Comparison of ENCODE assay signal across 8 cellular contexts in the genomic region with DNA sequence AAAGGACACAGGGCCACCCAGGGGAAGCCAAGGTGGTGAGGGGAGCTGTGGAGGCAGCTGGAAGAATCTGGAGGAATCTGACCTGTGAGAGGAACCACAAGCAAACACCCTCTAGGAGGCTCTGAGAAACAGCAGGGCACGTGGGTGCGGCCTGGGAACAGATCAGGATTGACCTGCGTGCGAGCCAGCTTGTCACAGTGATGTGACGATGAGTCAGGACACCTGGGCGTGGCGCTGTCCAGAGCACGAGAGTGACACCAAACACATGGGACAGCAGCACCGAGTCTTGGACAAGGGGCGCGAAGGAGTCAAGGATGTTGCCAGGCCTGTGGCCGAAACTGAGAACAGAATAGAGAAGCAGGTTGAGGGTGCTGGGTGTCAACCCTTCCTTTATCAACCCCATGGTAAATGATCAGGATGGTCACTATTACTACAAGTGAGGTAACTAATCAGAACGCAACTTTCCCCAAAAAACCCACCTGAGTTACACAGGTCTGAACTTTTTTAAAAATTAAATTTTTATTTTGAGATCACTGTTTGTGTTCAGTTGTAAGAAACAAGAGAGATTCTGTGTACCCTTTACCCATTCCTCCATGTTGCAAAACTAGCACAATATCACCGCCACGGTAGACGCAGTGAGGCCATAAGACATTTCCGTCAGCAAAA. TPM values are rescaled to one million over a fixed set of nuclear protein-coding genes. Genes with fewer than 3 reads are reported as not detected.
DNase-seq lines count a peak whose midpoint lies in the region; ATAC-seq and TF ChIP-seq lines count a peak whose summit lies in the region.

No MANE protein-coding gene starts in this region.

- H3K27ac Mint-ChIP-seq in CD8-positive, alpha-beta T cell = peak overlapping the region; percentile 99
- H3K27ac Mint-ChIP-seq in chondrocyte (ENCODE audit: unreplicated experiment) = peak overlapping the region; percentile 95

- H3K27ac ChIP-seq in CD8-positive, alpha-beta T cell (ENCODE audit: low read depth, low read length) = peak overlapping the region; percentile 96
- H3K27ac ChIP-seq in Peyer's patch (peak overlapping the region; percentile 95 to 100 (median 98)), right lobe of liver (peak overlapping the region; percentile 93 to 99 (median 94)), stomach smooth muscle (ENCODE audit: low read length) (peak overlapping the region; percentile 88)

- H3K27me3 ChIP-seq in CD8-positive, alpha-beta T cell (ENCODE audit: insufficient read depth, low read length) = no peaks in the 10 kb centered on the region
- H3K27me3 ChIP-seq in Peyer's patch (no peaks in the 10 kb centered on the region), right lobe of liver (no peaks in the 10 kb centered on the region), stomach smooth muscle (ENCODE audit: control insufficient read depth in 1 of 2, insufficient read depth in 2 of 2, low read length in 2 of 2) (no peaks in the 10 kb centered on the region)

- no peaks in the 10 kb centered on the region for H3K9me3 Mint-ChIP-seq in CD8-positive, alpha-beta T cell
- H3K9me3 Mint-ChIP-seq in chondrocyte (ENCODE audit: low read depth) = no peaks in the 10 kb centered on the region

- peak overlapping the region; percentile 93 for H3K4me3 Mint-ChIP-seq in CD8-positive, alpha-beta T cell
- H3K4me3 Mint-ChIP-seq in chondrocyte (ENCODE audit: unreplicated experiment) = peak overlapping the region; percentile 84

- intact Hi-C loops in CD8-positive, alpha-beta T cell (cut with DNase I, micrococcal nuclease) = loop anchor here (1.0 to 10.0 kb wide), 13 partner anchors 60 to 623 kb away; partner anchors contain the start of genes ERCC3 (in 2 of the 2), IWS1 (in 2 of the 2), POLR2D (in 2 of the 2) and UGGT1 (in 2 of the 2)
- intact Hi-C loops in right lobe of liver (cut with DNase I) = loop anchor here in 1 of 2 donors (2.0 kb wide), 1 partner anchor 110 kb away; the partner anchor contains the start of gene WDR33

- no peaks in the 10 kb centered on the region for H3K9me3 ChIP-seq in CD8-positive, alpha-beta T cell (ENCODE audit: low read length)
- no peaks in the 10 kb centered on the region for H3K9me3 ChIP-seq in Peyer's patch
- H3K9me3 ChIP-seq in right lobe of liver = no peaks in the 10 kb centered on the region
- no peaks in the 10 kb centered on the region for H3K9me3 ChIP-seq in stomach smooth muscle (ENCODE audit: control insufficient read depth in 2 of 2, low read length in 2 of 2)

- H3K36me3 Mint-ChIP-seq in CD8-positive, alpha-beta T cell = peaks cover 30% of the 10 kb centered on the region
- H3K36me3 Mint-ChIP-seq in chondrocyte (ENCODE audit: low read depth) = peaks cover 7% of the 10 kb centered on the region

- CTCF ChIA-PET in CD8-positive, alpha-beta T cell (lab: Charles Lee) = interaction anchor here (1.8 kb wide), 2 partner anchors 50 to 174 kb away, joined by 4 to 6 read pairs; partner anchors contain the start of gene IWS1

- TF ChIP-seq CTCF in CD8-positive, alpha-beta T cell (IDR thresholded peaks at IDR 0.05) = no peak
- TF ChIP-seq CTCF in Peyer's patch (IDR thresholded peaks at IDR 0.05) (peak in 3 of 6 experiments; percentile 35 to 46 (median 46)), chondrocyte (IDR thresholded peaks at IDR 0.05) (no peak), right lobe of liver (IDR thresholded peaks at IDR 0.05) (no peak)

- H3K4me1 ChIP-seq in CD8-positive, alpha-beta T cell (ENCODE audit: insufficient read depth, low read length) = peaks cover 39% of the 10 kb centered on the region
- H3K4me1 ChIP-seq in Peyer's patch (peaks cover 0 to 22% (median 12%) of the 10 kb centered on the region in 4 donors), right lobe of liver (peaks cover 0 to 43% (median 18%) of the 10 kb centered on the region in 4 donors), stomach smooth muscle (ENCODE audit: control insufficient read depth, insufficient read depth, low read length) (peaks cover 23% of the 10 kb centered on the region)

- no peak for ATAC-seq in CD8-positive, alpha-beta T cell
- ATAC-seq in GM19035 (IDR thresholded peaks at IDR 0.05; ENCODE audit: unreplicated experiment) (peak; percentile 55), HG03108 (IDR thresholded peaks at IDR 0.05; ENCODE audit: unreplicated experiment) (peak; percentile 58), right lobe of liver (peak; percentile 46 to 70 (median 62))

- H3K4me3 ChIP-seq in CD8-positive, alpha-beta T cell (ENCODE audit: low read depth, low read length) = peak overlapping the region; percentile 98
- peak overlapping the region; percentile 73 to 99 (median 86) for H3K4me3 ChIP-seq in Peyer's patch
- peak overlapping the region; percentile 56 to 77 (median 63) for H3K4me3 ChIP-seq in right lobe of liver
- H3K4me3 ChIP-seq in stomach smooth muscle (ENCODE audit: low read length in 2 of 2) = peak overlapping the region; percentile 83 to 87

- H3K27me3 Mint-ChIP-seq in CD8-positive, alpha-beta T cell (ENCODE audit: low read depth) = no peaks in the 10 kb centered on the region
- H3K27me3 Mint-ChIP-seq in chondrocyte (ENCODE audit: low read depth) = no peaks in the 10 kb centered on the region

- TF ChIP-seq POLR2A in Peyer's patch (IDR thresholded peaks at IDR 0.05) (peak in 1 of 2 donors; percentile 36), right lobe of liver (IDR thresholded peaks at IDR 0.05) (no peak)

- DNase-seq in CD8-positive, alpha-beta T cell = peak in 1 of 7 experiments; percentile 14
- peak; percentile 85 to 96 (median 92) for DNase-seq in Peyer's patch
- DNase-seq in chondrocyte (ENCODE audit: low spot score) = no peak
- DNase-seq in right lobe of liver = peak; percentile 83 to 92 (median 91)
- no peak for DNase-seq in COLO829 (ENCODE audit: low spot score)

- H3K9ac ChIP-seq in stomach smooth muscle (ENCODE audit: low read length in 2 of 2) = peak overlapping the region; percentile 73 to 90

- H3K36me3 ChIP-seq in CD8-positive, alpha-beta T cell (ENCODE audit: insufficient read depth, low read length) = peaks cover 5% of the 10 kb centered on the region
- peaks cover 0 to 3% (median 0%) of the 10 kb centered on the region in 3 donors for H3K36me3 ChIP-seq in Peyer's patch
- H3K36me3 ChIP-seq in right lobe of liver = no peaks in the 10 kb centered on the region
- H3K36me3 ChIP-seq in stomach smooth muscle (ENCODE audit: control insufficient read depth in 2 of 2, insufficient read depth in 2 of 2, low read length in 2 of 2) = peaks cover 0 to 3% of the 10 kb centered on the region in 2 donors

- POLR2A ChIA-PET in CD8-positive, alpha-beta T cell (lab: Charles Lee) = interaction anchor here (0.6 to 2.6 kb wide), 12 partner anchors 10 to 595 kb away, joined by 3 to 20 read pairs (median 5); partner anchors contain the start of genes IWS1 and WDR33

- WGBS in right lobe of liver (ENCODE audit: insufficient coverage, low coverage, low lambda C conversion rate, missing lambda C conversion rate) = 23% methylated on average over 12 of the region's 17 CpGs

- peaks cover 44% of the 10 kb centered on the region for H3K4me1 Mint-ChIP-seq in CD8-positive, alpha-beta T cell (ENCODE audit: low read depth)
- H3K4me1 Mint-ChIP-seq in chondrocyte (ENCODE audit: low read depth) = peaks cover 35% of the 10 kb centered on the region

RNA-seq across cellular contexts. Expression of gene SFT2D3, which starts 0.6 kb away (rescaled TPM):
- total RNA-seq in CD8-positive, alpha-beta T cell = 1 to 10 TPM; 8.2 to 8.5 TPM
- 10 to 100 TPM in 1 of 4 donors, 1 to 10 TPM in 3; 5.8 to 12.4 (median 8.8) TPM for total RNA-seq in Peyer's patch
- total RNA-seq in chondrocyte = 5.1 to 7.2 TPM (median 7.1 TPM) in 3 replicates
- total RNA-seq in right lobe of liver = 1 to 10 TPM; 1.6 to 4.7 (median 3.4) TPM

RNA-seq across cellular contexts. Expression of gene LIMS2, which starts 25.3 kb away (rescaled TPM):
- 1 to 10 TPM; 2.8 to 2.9 TPM for total RNA-seq in CD8-positive, alpha-beta T cell
- 10 to 100 TPM in 3 of 4 donors, 1 to 10 TPM in 1; 7.7 to 95.7 (median 21.9) TPM for total RNA-seq in Peyer's patch
- total RNA-seq in chondrocyte = 75.3 to 173 TPM (median 171 TPM) in 3 replicates
- total RNA-seq in right lobe of liver = 10 to 100 TPM in 5 of 6 experiments, 1 to 10 TPM in 1; 6.6 to 37.7 (median 19.5) TPM

RNA-seq across cellular contexts. Expression of gene GPR17, which starts 54.7 kb away (rescaled TPM):
- not detected for total RNA-seq in CD8-positive, alpha-beta T cell
- total RNA-seq in Peyer's patch (not detected), chondrocyte (not detected in 3 replicates), right lobe of liver (not detected)

Comparison
In these comparisons a context has a peak if more than half of its experiments do, and no peak if none do; other contexts are left out.
1. DNase-seq: peak in Peyer's patch (3 of 3) and right lobe of liver (3 of 3); none in chondrocyte (single experiment) and COLO829 (single experiment).
2. Peak in every context shown above with its lines, with median percentiles within 50 percentile points of each other: H3K27ac ChIP-seq and H3K4me3 ChIP-seq.